Comparison of ENCODE assay signal across 9 cellular contexts in the genomic region with DNA sequence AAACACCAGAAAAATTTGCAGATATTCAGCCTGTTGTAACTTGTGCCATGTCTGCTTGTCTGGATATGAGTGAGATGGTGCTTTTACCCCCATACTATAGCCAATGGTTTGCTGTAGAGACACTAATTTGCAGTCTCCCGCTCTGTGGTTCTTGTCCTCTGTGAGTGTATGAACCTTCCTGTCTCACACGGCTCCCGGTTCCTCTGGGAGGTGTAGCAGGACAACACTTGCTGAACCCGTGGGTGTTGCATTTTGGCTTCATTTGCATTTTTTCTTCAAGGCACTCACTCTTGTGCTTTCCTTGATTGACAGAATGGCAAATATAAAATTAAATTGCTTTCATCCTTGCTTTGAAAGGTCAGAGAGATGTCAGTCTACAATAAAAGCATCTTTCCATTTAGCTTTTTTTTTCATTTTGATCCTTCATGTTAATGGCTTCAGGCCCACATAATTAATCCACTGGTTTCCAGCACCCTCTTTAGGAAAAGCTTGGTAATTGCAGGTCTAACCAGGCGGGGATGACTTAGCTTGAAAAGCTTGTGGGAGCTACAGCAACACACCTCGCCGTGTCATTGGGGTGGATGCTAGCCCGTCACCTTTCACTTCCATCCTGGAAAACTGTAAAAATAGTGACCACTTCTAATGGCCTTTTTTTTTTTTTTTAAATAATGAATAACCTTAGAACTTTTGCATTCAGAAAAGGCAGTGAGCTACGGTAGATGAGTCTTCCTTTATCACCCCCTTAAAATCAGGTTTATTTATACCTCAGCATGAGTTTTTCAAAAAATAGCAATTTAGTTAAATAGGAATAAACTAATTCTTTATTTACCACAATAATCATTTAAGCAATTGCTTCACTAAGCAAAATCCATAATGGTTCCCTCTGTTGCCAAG. TPM values are rescaled to one million over a fixed set of nuclear protein-coding genes. Genes with fewer than 3 reads are reported as not detected.
A peak's percentile ranks its signal among the peaks of the same experiment; 100 is the strongest.
DNase-seq lines count a peak whose midpoint lies in the region; ATAC-seq and TF ChIP-seq lines count a peak whose summit lies in the region.
"Had no signal": no experiment of that assay in that cellular context is flagged by ENCODE, and none has a peak within 500 bp of the region (broad histone marks: within the 10 kb centered on the region; RNA-seq: fewer than 3 reads in every experiment).

No MANE protein-coding gene starts in this region.

- no peaks in the 10 kb centered on the region for H3K27me3 Mint-ChIP-seq in activated CD4-positive, alpha-beta memory T cell treated with anti-CD3 and anti-CD28 coated beads, Interleukin-2, amount 10 ng/mL, durations not matched to agents 7 days and 5 days
- H3K27me3 Mint-ChIP-seq in neural crest cell (ENCODE audit: low read depth) = no peaks in the 10 kb centered on the region

- H3K4me3 Mint-ChIP-seq in activated CD4-positive, alpha-beta memory T cell treated with anti-CD3 and anti-CD28 coated beads, Interleukin-2, amount 10 ng/mL, durations not matched to agents 7 days and 5 days = no peak overlapping the region
- no peak overlapping the region for H3K4me3 Mint-ChIP-seq in neural crest cell

- no peak overlapping the region for H3K27ac Mint-ChIP-seq in activated CD4-positive, alpha-beta memory T cell treated with anti-CD3 and anti-CD28 coated beads, Interleukin-2, amount 10 ng/mL, durations not matched to agents 7 days and 5 days
- no peak overlapping the region for H3K27ac Mint-ChIP-seq in neural crest cell (ENCODE audit: unreplicated experiment)

- ATAC-seq in HG03159 (IDR thresholded peaks at IDR 0.05; ENCODE audit: unreplicated experiment) = peak; percentile 84

- intact Hi-C loops in esophagus muscularis mucosa (cut with DNase I) = loop anchor here (1.0 to 5.0 kb wide), 2 partner anchors 140 to 209 kb away; no protein-coding TSS in a partner anchor

- no peak overlapping the region for H3K27ac ChIP-seq in esophagus muscularis mucosa (replicated peaks in 1 of 4)
- H3K27ac ChIP-seq: skin epidermis had no signal

- no peak for TF ChIP-seq EP300 in esophagus muscularis mucosa (IDR thresholded peaks at IDR 0.05)

- H3K4me1 ChIP-seq in esophagus muscularis mucosa = peaks cover 0 to 17% (median 12%) of the 10 kb centered on the region in 4 donors

- H3K4me1 Mint-ChIP-seq in activated CD4-positive, alpha-beta memory T cell treated with anti-CD3 and anti-CD28 coated beads, Interleukin-2, amount 10 ng/mL, durations not matched to agents 7 days and 5 days = no peaks in the 10 kb centered on the region
- no peaks in the 10 kb centered on the region for H3K4me1 Mint-ChIP-seq in neural crest cell

- peak; percentile 7 to 73 (median 42) for DNase-seq in stimulated activated naive CD4-positive, alpha-beta T cell (lab: John Stamatoyannopoulos, UW)
- DNase-seq in stimulated activated naive CD4-positive, alpha-beta T cell treated with Interleukin-2 at 50 U/mL for 16 hours (lab: John Stamatoyannopoulos, UW) = no peak
- DNase-seq in NCI-H526 (lab: John Stamatoyannopoulos, UW) = peak; percentile 75 to 92
- peak; percentile 49 for DNase-seq in activated CD4-positive, alpha-beta memory T cell treated with anti-CD3 and anti-CD28 coated beads, Interleukin-2, amount 10 ng/mL, durations not matched to agents 7 days and 5 days
- DNase-seq in esophagus muscularis mucosa (ENCODE audit: extremely low spot score) = no peak
- DNase-seq in neural crest cell (ENCODE audit: low read depth, low spot score) = peak; percentile 34
- no peak for DNase-seq in mesenteric fat pad (ENCODE audit: low spot score)

- CTCF ChIA-PET in activated CD4-positive, alpha-beta memory T cell treated with anti-CD3 and anti-CD28 coated beads, Interleukin-2, amount 10 ng/mL, durations not matched to agents 7 days and 5 days (lab: Charles Lee) = interaction anchor here (0.7 to 9.1 kb wide), 43 partner anchors 8 to 1155 kb away, joined by 3 to 162 read pairs (median 5); a partner anchor contains a TSS

- 54% methylated on average over 9 of the region's 9 CpGs for WGBS in esophagus muscularis mucosa

- no peaks in the 10 kb centered on the region for H3K9me3 ChIP-seq in esophagus muscularis mucosa

- H3K36me3 ChIP-seq in esophagus muscularis mucosa = peaks cover 50 to 98% (median 84%) of the 10 kb centered on the region in 4 donors

- POLR2A ChIA-PET in activated CD4-positive, alpha-beta memory T cell treated with anti-CD3 and anti-CD28 coated beads, Interleukin-2, amount 10 ng/mL, durations not matched to agents 7 days and 5 days (lab: Charles Lee) = interaction anchor here (0.7 to 1.0 kb wide), 4 partner anchors 128 to 216 kb away, joined by 3 to 7 read pairs (median 4); no protein-coding TSS in a partner anchor

- H3K4me3 ChIP-seq in esophagus muscularis mucosa = no peak overlapping the region
- H3K4me3 ChIP-seq: skin epidermis had no signal

- no peaks in the 10 kb centered on the region for H3K27me3 ChIP-seq in esophagus muscularis mucosa

- no peaks in the 10 kb centered on the region for H3K9me3 Mint-ChIP-seq in activated CD4-positive, alpha-beta memory T cell treated with anti-CD3 and anti-CD28 coated beads, Interleukin-2, amount 10 ng/mL, durations not matched to agents 7 days and 5 days
- no peaks in the 10 kb centered on the region for H3K9me3 Mint-ChIP-seq in neural crest cell

- peaks cover 8% of the 10 kb centered on the region for H3K36me3 Mint-ChIP-seq in activated CD4-positive, alpha-beta memory T cell treated with anti-CD3 and anti-CD28 coated beads, Interleukin-2, amount 10 ng/mL, durations not matched to agents 7 days and 5 days (ENCODE audit: low read depth)
- H3K36me3 Mint-ChIP-seq in neural crest cell (ENCODE audit: low read depth) = peaks cover 37% of the 10 kb centered on the region

- TF ChIP-seq POLR2A in esophagus muscularis mucosa (IDR thresholded peaks at IDR 0.05; ENCODE audit: low read depth) = no peak

- TF ChIP-seq CTCF in esophagus muscularis mucosa (IDR thresholded peaks at IDR 0.05) (peak; percentile 78 to 87 (median 84)), neural crest cell (conservative IDR thresholded peaks at IDR 0.05) (peak; percentile 81)

RNA-seq across cellular contexts. Expression of a gene that starts 27.4 kb away (rescaled TPM):
- total RNA-seq in activated CD4-positive, alpha-beta memory T cell treated with anti-CD3 and anti-CD28 coated beads, Interleukin-2, amount 10 ng/mL, durations not matched to agents 7 days and 5 days = not detected
- 1 to 10 TPM; 1.2 to 3.4 (median 2.6) TPM for total RNA-seq in esophagus muscularis mucosa
- total RNA-seq in neural crest cell = 0.12 and 0.30 TPM in 2 replicates
- total RNA-seq in mesenteric fat pad = 13.3 TPM

Comparison
In these comparisons a context has a peak if more than half of its experiments do, and no peak if none do; other contexts are left out.
1. DNase-seq: peak in stimulated activated naive CD4-positive, alpha-beta T cell (6 of 6), NCI-H526 (2 of 2), activated CD4-positive, alpha-beta memory T cell treated with anti-CD3 and anti-CD28 coated beads, Interleukin-2, amount 10 ng/mL, durations not matched to agents 7 days and 5 days (single experiment) and neural crest cell (single experiment); none in stimulated activated naive CD4-positive, alpha-beta T cell treated with Interleukin-2 at 50 U/mL for 16 hours (single experiment), esophagus muscularis mucosa (single experiment) and mesenteric fat pad (single experiment).